8 cellular contexts compared by ENCODE assay signal in the genomic region with DNA sequence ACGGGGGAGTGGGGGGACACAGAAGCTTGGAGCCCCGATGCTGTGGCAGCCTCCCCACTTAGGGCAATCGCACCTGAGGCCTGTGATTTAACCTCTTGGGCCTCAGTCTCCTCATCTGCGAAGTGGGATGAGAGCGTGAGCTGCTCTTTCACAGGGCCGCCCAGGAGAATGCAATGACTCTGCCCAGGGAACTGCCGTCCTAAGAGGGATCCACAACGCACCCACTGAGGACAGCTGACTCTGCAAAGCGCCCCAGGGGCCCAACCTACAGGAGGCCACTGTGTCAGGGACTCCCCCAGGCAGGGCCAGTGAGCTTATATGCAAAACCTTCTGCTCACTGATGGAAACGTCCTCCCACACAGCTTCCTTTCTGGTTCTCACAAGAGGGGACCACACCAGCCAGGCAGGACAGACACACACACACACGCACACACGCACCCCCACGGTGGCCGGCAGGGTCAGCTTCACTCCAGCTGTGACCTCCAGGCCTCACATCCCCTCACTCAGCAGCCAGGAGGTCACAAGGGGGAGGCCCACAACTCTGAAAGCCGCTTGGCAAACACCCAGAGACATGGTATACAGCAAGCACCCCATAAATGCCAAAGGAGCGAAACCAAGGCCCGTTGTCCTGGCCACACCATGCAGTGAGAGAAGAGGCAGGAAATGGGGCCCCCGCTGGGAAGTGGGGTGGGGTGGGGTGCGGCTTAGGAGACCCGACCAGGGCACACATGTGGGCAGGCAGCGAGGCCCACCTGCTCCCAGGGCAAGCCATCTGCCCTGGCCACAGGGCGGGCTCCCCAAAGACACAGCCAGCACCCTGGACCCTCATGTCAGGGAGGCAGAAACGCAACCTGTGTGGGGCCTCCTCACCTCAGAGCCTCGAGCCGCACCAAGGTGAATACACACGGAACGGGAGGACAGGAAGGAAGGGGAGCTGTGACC.
A peak's percentile ranks its signal among the peaks of the same experiment; 100 is the strongest.
DNase-seq lines count a peak whose midpoint lies in the region; ATAC-seq, FAIRE-seq and TF ChIP-seq lines count a peak whose summit lies in the region.

No MANE protein-coding gene starts in this region.

- TF ChIP-seq CTCF in chondrocyte (IDR thresholded peaks at IDR 0.05), result no peak

- no peak overlapping the region for H3K4me3 Mint-ChIP-seq in chondrocyte (ENCODE audit: unreplicated experiment)

- H3K4me1 ChIP-seq in Karpas-422 (ENCODE audit: low read length), result peaks cover 55% of the 10 kb centered on the region

- peaks cover 86% of the 10 kb centered on the region for H4K20me1 ChIP-seq in Karpas-422 (ENCODE audit: insufficient read depth, low read depth, low read length)

- peaks cover 29% of the 10 kb centered on the region for H3K4me1 Mint-ChIP-seq in chondrocyte (ENCODE audit: low read depth)

- peak; percentile 100 for FAIRE-seq in GM12891 (lab: Jason Lieb, UNC)

- H3K27me3 Mint-ChIP-seq in chondrocyte (ENCODE audit: low read depth), result no peaks in the 10 kb centered on the region

- H2AFZ ChIP-seq in Karpas-422 (ENCODE audit: low read length), result no peak overlapping the region

- peak; percentile 94 for ATAC-seq in GM21529 (IDR thresholded peaks at IDR 0.05; ENCODE audit: unreplicated experiment)

- H3K27ac Mint-ChIP-seq in chondrocyte (ENCODE audit: unreplicated experiment), result peak overlapping the region; percentile 53

- no peak overlapping the region for H3K4me3 ChIP-seq in Karpas-422 (ENCODE audit: low read length)

- no peaks in the 10 kb centered on the region for H3K9me3 ChIP-seq in Karpas-422 (ENCODE audit: low read length)

- peak overlapping the region; percentile 78 for H3K27ac ChIP-seq in Karpas-422 (ENCODE audit: low read length)

- no peaks in the 10 kb centered on the region for H3K9me2 ChIP-seq in Karpas-422 (replicated peaks; ENCODE audit: insufficient read depth, low read length)

- no peaks in the 10 kb centered on the region for H3K36me3 ChIP-seq in Karpas-422 (ENCODE audit: insufficient read depth, low read length)

- no peaks in the 10 kb centered on the region for H3K27me3 ChIP-seq in Karpas-422 (ENCODE audit: low read length)

- H3K4me2 ChIP-seq in Karpas-422 (ENCODE audit: low read depth, low read length, poor library complexity, severe bottlenecking), result peak overlapping the region; percentile 37

- peaks cover 4% of the 10 kb centered on the region for H3K36me3 Mint-ChIP-seq in chondrocyte (ENCODE audit: low read depth)

- peaks cover 99% of the 10 kb centered on the region for H3K79me2 ChIP-seq in Karpas-422 (ENCODE audit: low read length)

- TF ChIP-seq POLR2A in GM12891 (IDR thresholded peaks at IDR 0.05; ENCODE audit: low read depth, low read length), result peak; percentile 80

- DNase-seq in GM12891 (ENCODE audit: insufficient read length, low spot score) (peak; percentile 95), Karpas-422 (peak; percentile 65), chondrocyte (ENCODE audit: low spot score) (no peak), SHP77 (lab: John Stamatoyannopoulos, UW) (no peak), HPDE6-E6E7 (ENCODE audit: extremely low spot score) (no peak), NCI-H187 (lab: John Stamatoyannopoulos, UW) (no peak), DMS79 treated with DMSO at 0.1 percent for 48 hours (lab: John Stamatoyannopoulos, UW) (no peak)

- H3K9me3 Mint-ChIP-seq in chondrocyte (ENCODE audit: low read depth), result no peaks in the 10 kb centered on the region

- H3K9ac ChIP-seq in Karpas-422 (ENCODE audit: low read length), result peak overlapping the region; percentile 52

TF ChIP-seq in GM12891, 5 proteins besides CTCF, POLR2A, EP300 and RAD21:
- TF ChIP-seq POLR2AphosphoS5 (IDR thresholded peaks at IDR 0.05; ENCODE audit: low read depth, low read length) (peak; percentile 91), SPI1 (IDR thresholded peaks at IDR 0.05; ENCODE audit: low read depth, low read length) (peak; percentile 45; the same call in 1 of the 2 replicates), PAX5 (IDR thresholded peaks at IDR 0.05; ENCODE audit: insufficient read depth, low read length, severe bottlenecking) (no peak), POU2F2 (IDR thresholded peaks at IDR 0.05; ENCODE audit: low read depth, low read length) (peak; percentile 100), TAF1 (IDR thresholded peaks at IDR 0.05; ENCODE audit: low read depth, low read length) (peak; percentile 75)

Comparison
In these comparisons a context has a peak if more than half of its experiments do, and no peak if none do; other contexts are left out.
1. DNase-seq: peak in GM12891 (single experiment) and Karpas-422 (single experiment); none in chondrocyte (single experiment), SHP77 (0 of 2), HPDE6-E6E7 (single experiment), NCI-H187 (0 of 2) and DMS79 treated with DMSO at 0.1 percent for 48 hours (single experiment).